ENCODE assay signal across 1 cellular context in genomic region chrX:40012039-40012799, GRCh38.
TF ChIP-seq lines count a peak whose summit lies in the region.

No MANE protein-coding gene starts in this region.

TF ChIP-seq in HepG2, 621 proteins besides CTCF, POLR2A, EP300 and RAD21 (continued from another document):
- TF ChIP-seq LRRFIP1 (CRISPR knock-in tag; conservative IDR thresholded peaks at IDR 0.05): no peak
- no peak for TF ChIP-seq ZNF878 (CRISPR knock-in tag; IDR thresholded peaks at IDR 0.05)
- TF ChIP-seq DMTF1 (CRISPR knock-in tag; IDR thresholded peaks at IDR 0.05): no peak
- no peak for TF ChIP-seq ZNF501 (CRISPR knock-in tag; IDR thresholded peaks at IDR 0.05)
- no peak for TF ChIP-seq ZNF704 (CRISPR knock-in tag; IDR thresholded peaks at IDR 0.05; ENCODE audit: borderline replicate concordance)
- 0 out of 2 replicates have a peak, but pooled peaks have one; percentile 20 for TF ChIP-seq ZNF431 (CRISPR knock-in tag; IDR thresholded peaks at IDR 0.05; ENCODE audit: borderline replicate concordance, low read depth)
- TF ChIP-seq PLRG1 (conservative IDR thresholded peaks at IDR 0.05): no peak
- TF ChIP-seq RARA (CRISPR knock-in tag; IDR thresholded peaks at IDR 0.05): no peak; the same call in 1 of the 2 replicates
- no peak for TF ChIP-seq ZFP82 (CRISPR knock-in tag; IDR thresholded peaks at IDR 0.05; ENCODE audit: borderline replicate concordance)
- no peak for TF ChIP-seq ZNF160 (CRISPR knock-in tag; IDR thresholded peaks at IDR 0.05)
- TF ChIP-seq TBL1XR1 (IDR thresholded peaks at IDR 0.05; ENCODE audit: borderline replicate concordance, low read length, partially characterized antibody): peak; percentile 41
- no peak for TF ChIP-seq BATF2 (CRISPR knock-in tag; IDR thresholded peaks at IDR 0.05)
- peak; percentile 15 for TF ChIP-seq PATZ1 (CRISPR knock-in tag; IDR thresholded peaks at IDR 0.05)
- TF ChIP-seq ZSCAN21 (CRISPR knock-in tag; IDR thresholded peaks at IDR 0.05; ENCODE audit: borderline replicate concordance): 0 out of 2 replicates have a peak, but pooled peaks have one; percentile 18
- no peak for TF ChIP-seq ZNF644 (CRISPR knock-in tag; IDR thresholded peaks at IDR 0.05; ENCODE audit: low read depth)
- 0 out of 2 replicates have a peak, but pooled peaks have one; percentile 23 for TF ChIP-seq ZNF558 (CRISPR knock-in tag; IDR thresholded peaks at IDR 0.05; ENCODE audit: borderline replicate concordance)
- no peak for TF ChIP-seq ZNF574 (CRISPR knock-in tag; IDR thresholded peaks at IDR 0.05)
- TF ChIP-seq U2AF1 (optimal IDR thresholded peaks at IDR 0.05; ENCODE audit: low read depth, low read length): no peak
- no peak for TF ChIP-seq ZNF282 (IDR thresholded peaks at IDR 0.05; ENCODE audit: partially characterized antibody)
- TF ChIP-seq ZNF570 (CRISPR knock-in tag; IDR thresholded peaks at IDR 0.05; ENCODE audit: borderline replicate concordance): no peak
- no peak for TF ChIP-seq ZNF460 (CRISPR knock-in tag; IDR thresholded peaks at IDR 0.05; ENCODE audit: borderline replicate concordance)
- TF ChIP-seq RORA (CRISPR knock-in tag; IDR thresholded peaks at IDR 0.05): no peak
- no peak for TF ChIP-seq KLF11 (CRISPR knock-in tag; IDR thresholded peaks at IDR 0.05)
- TF ChIP-seq ZBTB25 (CRISPR knock-in tag; IDR thresholded peaks at IDR 0.05): no peak
- no peak for TF ChIP-seq ZKSCAN8 (CRISPR knock-in tag; IDR thresholded peaks at IDR 0.05; ENCODE audit: borderline replicate concordance)
- no peak for TF ChIP-seq NFRKB (IDR thresholded peaks at IDR 0.05)
- no peak for TF ChIP-seq ZBTB38 (CRISPR knock-in tag; IDR thresholded peaks at IDR 0.05)
- no peak; the same call in 1 of the 2 replicates for TF ChIP-seq ZFY (CRISPR knock-in tag; IDR thresholded peaks at IDR 0.05)
- peak; percentile 23 for TF ChIP-seq RBM39 (IDR thresholded peaks at IDR 0.05; ENCODE audit: low read depth, low read length, poor library complexity, severe bottlenecking)
- no peak for TF ChIP-seq ZFP37 (CRISPR knock-in tag; IDR thresholded peaks at IDR 0.05; ENCODE audit: borderline replicate concordance)
- TF ChIP-seq MYC (CRISPR knock-in tag; IDR thresholded peaks at IDR 0.05; ENCODE audit: borderline replicate concordance): 0 out of 2 replicates have a peak, but pooled peaks have one; percentile 4
- no peak for TF ChIP-seq MATR3 (CRISPR knock-in tag; IDR thresholded peaks at IDR 0.05)
- no peak; the same call in 1 of the 2 replicates for TF ChIP-seq TFDP1 (CRISPR knock-in tag; IDR thresholded peaks at IDR 0.05; ENCODE audit: borderline replicate concordance)
TF ChIP-seq in HepG2: peak in this region for 40.
